ENCODE assay signal across 1 cellular context in the genomic region with DNA sequence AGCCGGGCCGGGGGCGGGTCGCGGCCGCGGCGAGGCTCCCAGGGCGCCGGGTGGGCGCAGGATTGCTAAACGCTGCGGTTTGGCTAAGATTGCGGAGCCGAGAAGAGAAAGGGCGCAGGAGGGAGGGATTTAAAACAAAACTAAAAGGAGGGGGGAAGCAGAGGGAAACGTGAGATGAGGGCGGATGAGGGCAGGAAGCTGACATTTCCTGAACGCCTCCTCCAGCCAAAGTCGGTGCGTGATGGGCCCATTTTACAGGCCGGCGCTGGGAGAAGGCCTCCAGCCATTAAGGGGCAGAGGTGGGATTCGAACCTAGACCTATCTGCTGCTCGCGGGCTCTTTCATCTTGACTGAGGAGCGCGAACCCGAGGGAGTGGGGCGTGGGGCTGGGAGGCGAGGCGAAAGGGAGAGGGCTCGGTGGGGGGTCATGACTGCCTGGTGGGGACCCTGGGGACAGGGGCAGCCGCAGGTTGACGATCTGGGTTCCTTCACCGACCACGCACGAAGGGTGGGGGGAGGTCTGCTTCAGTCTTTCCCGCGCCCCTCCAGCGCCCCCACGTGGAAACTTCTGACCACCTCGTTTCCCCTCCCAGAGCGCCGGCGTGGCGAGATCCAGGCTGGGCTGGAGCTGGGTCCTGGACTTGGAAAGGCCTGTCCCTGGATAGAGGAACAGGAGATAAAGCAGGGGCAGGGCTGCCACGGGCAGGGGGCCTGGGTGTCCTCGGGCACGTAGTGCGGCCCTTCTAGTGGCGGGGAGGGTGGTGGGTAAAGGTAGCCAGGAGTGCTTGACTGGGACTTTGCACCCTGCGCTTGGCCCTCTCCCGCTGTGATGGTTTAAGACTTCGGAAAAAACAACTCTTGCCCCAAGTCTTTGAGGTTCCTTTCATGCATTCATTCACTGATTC.
TF ChIP-seq lines count a peak whose summit lies in the region.

No MANE protein-coding gene starts in this region.

TF ChIP-seq in WTC11, 78 proteins besides CTCF, POLR2A, EP300 and RAD21 (continued from another document):
- TF ChIP-seq, protein P1, sequence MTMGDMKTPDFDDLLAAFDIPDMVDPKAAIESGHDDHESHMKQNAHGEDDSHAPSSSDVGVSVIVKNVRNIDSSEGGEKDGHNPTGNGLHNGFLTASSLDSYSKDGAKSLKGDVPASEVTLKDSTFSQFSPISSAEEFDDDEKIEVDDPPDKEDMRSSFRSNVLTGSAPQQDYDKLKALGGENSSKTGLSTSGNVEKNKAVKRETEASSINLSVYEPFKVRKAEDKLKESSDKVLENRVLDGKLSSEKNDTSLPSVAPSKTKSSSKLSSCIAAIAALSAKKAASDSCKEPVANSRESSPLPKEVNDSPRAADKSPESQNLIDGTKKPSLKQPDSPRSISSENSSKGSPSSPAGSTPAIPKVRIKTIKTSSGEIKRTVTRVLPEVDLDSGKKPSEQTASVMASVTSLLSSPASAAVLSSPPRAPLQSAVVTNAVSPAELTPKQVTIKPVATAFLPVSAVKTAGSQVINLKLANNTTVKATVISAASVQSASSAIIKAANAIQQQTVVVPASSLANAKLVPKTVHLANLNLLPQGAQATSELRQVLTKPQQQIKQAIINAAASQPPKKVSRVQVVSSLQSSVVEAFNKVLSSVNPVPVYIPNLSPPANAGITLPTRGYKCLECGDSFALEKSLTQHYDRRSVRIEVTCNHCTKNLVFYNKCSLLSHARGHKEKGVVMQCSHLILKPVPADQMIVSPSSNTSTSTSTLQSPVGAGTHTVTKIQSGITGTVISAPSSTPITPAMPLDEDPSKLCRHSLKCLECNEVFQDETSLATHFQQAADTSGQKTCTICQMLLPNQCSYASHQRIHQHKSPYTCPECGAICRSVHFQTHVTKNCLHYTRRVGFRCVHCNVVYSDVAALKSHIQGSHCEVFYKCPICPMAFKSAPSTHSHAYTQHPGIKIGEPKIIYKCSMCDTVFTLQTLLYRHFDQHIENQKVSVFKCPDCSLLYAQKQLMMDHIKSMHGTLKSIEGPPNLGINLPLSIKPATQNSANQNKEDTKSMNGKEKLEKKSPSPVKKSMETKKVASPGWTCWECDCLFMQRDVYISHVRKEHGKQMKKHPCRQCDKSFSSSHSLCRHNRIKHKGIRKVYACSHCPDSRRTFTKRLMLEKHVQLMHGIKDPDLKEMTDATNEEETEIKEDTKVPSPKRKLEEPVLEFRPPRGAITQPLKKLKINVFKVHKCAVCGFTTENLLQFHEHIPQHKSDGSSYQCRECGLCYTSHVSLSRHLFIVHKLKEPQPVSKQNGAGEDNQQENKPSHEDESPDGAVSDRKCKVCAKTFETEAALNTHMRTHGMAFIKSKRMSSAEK (CRISPR knock-in tag; IDR thresholded peaks at IDR 0.05; ENCODE audit: borderline replicate concordance) = no peak
- TF ChIP-seq, protein P2, sequence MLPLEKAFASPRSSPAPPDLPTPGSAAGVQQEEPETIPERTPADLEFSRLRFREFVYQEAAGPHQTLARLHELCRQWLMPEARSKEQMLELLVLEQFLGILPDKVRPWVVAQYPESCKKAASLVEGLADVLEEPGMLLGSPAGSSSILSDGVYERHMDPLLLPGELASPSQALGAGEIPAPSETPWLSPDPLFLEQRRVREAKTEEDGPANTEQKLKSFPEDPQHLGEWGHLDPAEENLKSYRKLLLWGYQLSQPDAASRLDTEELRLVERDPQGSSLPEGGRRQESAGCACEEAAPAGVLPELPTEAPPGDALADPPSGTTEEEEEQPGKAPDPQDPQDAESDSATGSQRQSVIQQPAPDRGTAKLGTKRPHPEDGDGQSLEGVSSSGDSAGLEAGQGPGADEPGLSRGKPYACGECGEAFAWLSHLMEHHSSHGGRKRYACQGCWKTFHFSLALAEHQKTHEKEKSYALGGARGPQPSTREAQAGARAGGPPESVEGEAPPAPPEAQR (CRISPR knock-in tag; IDR thresholded peaks at IDR 0.05) = no peak
- TF ChIP-seq, protein P3, sequence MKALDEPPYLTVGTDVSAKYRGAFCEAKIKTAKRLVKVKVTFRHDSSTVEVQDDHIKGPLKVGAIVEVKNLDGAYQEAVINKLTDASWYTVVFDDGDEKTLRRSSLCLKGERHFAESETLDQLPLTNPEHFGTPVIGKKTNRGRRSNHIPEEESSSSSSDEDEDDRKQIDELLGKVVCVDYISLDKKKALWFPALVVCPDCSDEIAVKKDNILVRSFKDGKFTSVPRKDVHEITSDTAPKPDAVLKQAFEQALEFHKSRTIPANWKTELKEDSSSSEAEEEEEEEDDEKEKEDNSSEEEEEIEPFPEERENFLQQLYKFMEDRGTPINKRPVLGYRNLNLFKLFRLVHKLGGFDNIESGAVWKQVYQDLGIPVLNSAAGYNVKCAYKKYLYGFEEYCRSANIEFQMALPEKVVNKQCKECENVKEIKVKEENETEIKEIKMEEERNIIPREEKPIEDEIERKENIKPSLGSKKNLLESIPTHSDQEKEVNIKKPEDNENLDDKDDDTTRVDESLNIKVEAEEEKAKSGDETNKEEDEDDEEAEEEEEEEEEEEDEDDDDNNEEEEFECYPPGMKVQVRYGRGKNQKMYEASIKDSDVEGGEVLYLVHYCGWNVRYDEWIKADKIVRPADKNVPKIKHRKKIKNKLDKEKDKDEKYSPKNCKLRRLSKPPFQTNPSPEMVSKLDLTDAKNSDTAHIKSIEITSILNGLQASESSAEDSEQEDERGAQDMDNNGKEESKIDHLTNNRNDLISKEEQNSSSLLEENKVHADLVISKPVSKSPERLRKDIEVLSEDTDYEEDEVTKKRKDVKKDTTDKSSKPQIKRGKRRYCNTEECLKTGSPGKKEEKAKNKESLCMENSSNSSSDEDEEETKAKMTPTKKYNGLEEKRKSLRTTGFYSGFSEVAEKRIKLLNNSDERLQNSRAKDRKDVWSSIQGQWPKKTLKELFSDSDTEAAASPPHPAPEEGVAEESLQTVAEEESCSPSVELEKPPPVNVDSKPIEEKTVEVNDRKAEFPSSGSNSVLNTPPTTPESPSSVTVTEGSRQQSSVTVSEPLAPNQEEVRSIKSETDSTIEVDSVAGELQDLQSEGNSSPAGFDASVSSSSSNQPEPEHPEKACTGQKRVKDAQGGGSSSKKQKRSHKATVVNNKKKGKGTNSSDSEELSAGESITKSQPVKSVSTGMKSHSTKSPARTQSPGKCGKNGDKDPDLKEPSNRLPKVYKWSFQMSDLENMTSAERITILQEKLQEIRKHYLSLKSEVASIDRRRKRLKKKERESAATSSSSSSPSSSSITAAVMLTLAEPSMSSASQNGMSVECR (CRISPR knock-in tag; IDR thresholded peaks at IDR 0.05; ENCODE audit: borderline replicate concordance) = no peak
- no peak for TF ChIP-seq ZBTB21 (CRISPR knock-in tag; IDR thresholded peaks at IDR 0.05; ENCODE audit: borderline replicate concordance)
- TF ChIP-seq ZNF423 (CRISPR knock-in tag; IDR thresholded peaks at IDR 0.05) = peak; percentile 38; the same call in 1 of the 2 replicates
- TF ChIP-seq NR2C2 (CRISPR knock-in tag; IDR thresholded peaks at IDR 0.05) = no peak
- no peak for TF ChIP-seq FOXK1 (CRISPR knock-in tag; IDR thresholded peaks at IDR 0.05)
- no peak for TF ChIP-seq SP1 (CRISPR knock-in tag; conservative IDR thresholded peaks at IDR 0.05)
